16 cellular contexts compared by ENCODE assay signal in genomic region chr16:89264800-89265550, GRCh38. TPM values are rescaled to one million over a fixed set of nuclear protein-coding genes. Genes with fewer than 3 reads are reported as not detected.
DNase-seq lines count a peak whose midpoint lies in the region; ATAC-seq, FAIRE-seq and TF ChIP-seq lines count a peak whose summit lies in the region.
"Had no signal": no experiment of that assay in that cellular context is flagged by ENCODE, and none has a peak within 500 bp of the region (broad histone marks: within the 10 kb centered on the region; RNA-seq: fewer than 3 reads in every experiment).

No MANE protein-coding gene starts in this region.

- CTCF ChIA-PET in HCT116 (lab: Charles Lee), result no interaction called here

- H3K27ac Mint-ChIP-seq in natural killer cell treated with Interleukin-12 subunit alpha and Interleukin-12 subunit beta and Interleukin-15 and Interleukin-18, amount 100 ng/mL, for 72 hours, result no peak overlapping the region
- no peak overlapping the region for H3K27ac Mint-ChIP-seq in natural killer cell
- H3K27ac Mint-ChIP-seq in stimulated activated effector memory CD8-positive, alpha-beta T cell treated with anti-CD3 and anti-CD28 coated beads, Interleukin-12 subunit alpha, Interleukin-12 subunit beta, amount 100 ng/mL, for 72 hours, result peak overlapping the region; percentile 58
- H3K27ac Mint-ChIP-seq in naive thymus-derived CD8-positive, alpha-beta T cell, result peak overlapping the region in 3 of 10 donors; percentile 15 to 64 (median 44)

- peaks cover 5% of the 10 kb centered on the region; the same call in 1 of the 2 replicates for H3K79me2 ChIP-seq in HCT116 (ENCODE audit: insufficient read depth, low read length)

- intact Hi-C loops in natural killer cell (cut with micrococcal nuclease), result no loop called here
- intact Hi-C loops in HCT116 (cut with micrococcal nuclease), result no loop called here

- TF ChIP-seq RAD21 in HCT116 (IDR thresholded peaks at IDR 0.05; ENCODE audit: low read depth), result no peak

- H3K27me3 Mint-ChIP-seq in natural killer cell treated with Interleukin-12 subunit alpha and Interleukin-12 subunit beta and Interleukin-15 and Interleukin-18, amount 100 ng/mL, for 72 hours, result no peaks in the 10 kb centered on the region
- no peaks in the 10 kb centered on the region for H3K27me3 Mint-ChIP-seq in natural killer cell (ENCODE audit: low read depth in 2 of 2)
- H3K27me3 Mint-ChIP-seq in naive thymus-derived CD8-positive, alpha-beta T cell, result no peaks in the 10 kb centered on the region

- H3K9ac ChIP-seq in HCT116 (ENCODE audit: low read length), result no peak overlapping the region
- H3K9ac ChIP-seq: BLaER1 had no signal

- RAD21 ChIA-PET in HCT116 (lab: Charles Lee; ENCODE audit: low non-redundant PET in 1 of 2, low total read pairs in 2 of 2, uncharacterized antibody in 2 of 2, unreplicated experiment in 2 of 2), result no interaction called here

- DNase-seq in natural killer cell treated with Interleukin-12 subunit alpha and Interleukin-12 subunit beta and Interleukin-15 and Interleukin-18, amount 100 ng/mL, for 72 hours (ENCODE audit: low spot score), result peak; percentile 56
- DNase-seq in natural killer cell (no peak), HCT116 (ENCODE audit: low read depth, low spot score) (no peak), bronchial epithelial cell (ENCODE audit: low read depth) (no peak), AML-193 (lab: John Stamatoyannopoulos, UW) (no peak), kidney tubule cell (ENCODE audit: low spot score) (no peak)
- DNase-seq in stimulated activated effector memory CD8-positive, alpha-beta T cell treated with anti-CD3 and anti-CD28 coated beads, Interleukin-12 subunit alpha, Interleukin-12 subunit beta, amount 100 ng/mL, for 72 hours (ENCODE audit: low spot score in 2 of 2), result no peak
- no peak for DNase-seq in naive thymus-derived CD8-positive, alpha-beta T cell
- DNase-seq: KG1, NCI-H1092, NCI-H2227 treated with DMSO at 0.1 percent for 48 hours, NCI-H526 treated with DMSO at 0.1 percent for 48 hours, PC-9, SHP77 had no signal

- no peaks in the 10 kb centered on the region for H3K9me3 ChIP-seq in HCT116 (ENCODE audit: control insufficient read depth in 1 of 2, insufficient read depth in 1 of 2, low read depth in 1 of 2, low read length in 2 of 2)

- H3K27ac ChIP-seq in HCT116 (ENCODE audit: low read depth, low read length), result no peak overlapping the region
- H3K27ac ChIP-seq: BLaER1, PC-9 had no signal

- no peaks in the 10 kb centered on the region for H4K20me1 ChIP-seq in HCT116 (ENCODE audit: insufficient read depth)

- H3K4me3 ChIP-seq in HCT116 (replicated peaks in 1 of 2; ENCODE audit: low read depth in 1 of 2, low read length in 2 of 2) (no peak overlapping the region), bronchial epithelial cell (ENCODE audit: low read depth, low read length) (no peak overlapping the region)
- H3K4me3 ChIP-seq: BLaER1, PC-9 had no signal

- no peaks in the 10 kb centered on the region for H3K9me3 Mint-ChIP-seq in natural killer cell treated with Interleukin-12 subunit alpha and Interleukin-12 subunit beta and Interleukin-15 and Interleukin-18, amount 100 ng/mL, for 72 hours
- H3K9me3 Mint-ChIP-seq in natural killer cell, result no peaks in the 10 kb centered on the region
- no peaks in the 10 kb centered on the region for H3K9me3 Mint-ChIP-seq in stimulated activated effector memory CD8-positive, alpha-beta T cell treated with anti-CD3 and anti-CD28 coated beads, Interleukin-12 subunit alpha, Interleukin-12 subunit beta, amount 100 ng/mL, for 72 hours
- no peaks in the 10 kb centered on the region for H3K9me3 Mint-ChIP-seq in naive thymus-derived CD8-positive, alpha-beta T cell

- peaks cover 0 to 12% of the 10 kb centered on the region in 2 experiments; a peak in 3 of 4 replicates for H3K4me1 ChIP-seq in HCT116 (ENCODE audit: control insufficient read depth in 1 of 2, insufficient read depth in 2 of 2, low read length in 2 of 2)

- H3K4me1 Mint-ChIP-seq in natural killer cell treated with Interleukin-12 subunit alpha and Interleukin-12 subunit beta and Interleukin-15 and Interleukin-18, amount 100 ng/mL, for 72 hours (ENCODE audit: low read depth in 2 of 2), result peaks cover 0 to 8% of the 10 kb centered on the region in 2 donors
- H3K4me1 Mint-ChIP-seq in natural killer cell, result peaks cover 13 to 14% of the 10 kb centered on the region in 2 donors
- H3K4me1 Mint-ChIP-seq in stimulated activated effector memory CD8-positive, alpha-beta T cell treated with anti-CD3 and anti-CD28 coated beads, Interleukin-12 subunit alpha, Interleukin-12 subunit beta, amount 100 ng/mL, for 72 hours, result peaks cover 14% of the 10 kb centered on the region
- peaks cover 0 to 6% (median 2%) of the 10 kb centered on the region in 4 donors for H3K4me1 Mint-ChIP-seq in naive thymus-derived CD8-positive, alpha-beta T cell

- no peak for TF ChIP-seq POLR2A in HCT116 (IDR thresholded peaks at IDR 0.05; ENCODE audit: borderline replicate concordance, extremely low read depth, insufficient read depth, insufficient read length)

- H3K36me3 ChIP-seq in HCT116 (ENCODE audit: control insufficient read depth in 1 of 2, insufficient read depth in 2 of 2, low read length in 2 of 2) (peaks cover 8 to 16% of the 10 kb centered on the region in 2 experiments), bronchial epithelial cell (ENCODE audit: control insufficient read depth, insufficient read depth, low read length) (peaks cover 8% of the 10 kb centered on the region)

- TF ChIP-seq CTCF in natural killer cell (IDR thresholded peaks at IDR 0.05), result no peak
- no peak for TF ChIP-seq CTCF in HCT116 (IDR thresholded peaks at IDR 0.05 in 2 of 3, conservative IDR thresholded peaks at IDR 0.05 in 1 of 3; ENCODE audit: borderline replicate concordance in 1 of 3, insufficient read depth in 1 of 3, low read depth in 2 of 3, low read length in 2 of 3)
- TF ChIP-seq CTCF in bronchial epithelial cell (IDR thresholded peaks at IDR 0.05; ENCODE audit: insufficient read depth, low read length, severe bottlenecking), result no peak

- POLR2A ChIA-PET in HCT116 (lab: Charles Lee), result interaction anchor here (1.2 kb wide), 1 partner anchor 18 kb away, joined by 3 read pairs; no protein-coding TSS in a partner anchor
- POLR2A ChIA-PET in naive thymus-derived CD8-positive, alpha-beta T cell (lab: Charles Lee), result interaction anchor here (0.7 to 1.1 kb wide), 2 partner anchors 21 to 244 kb away, joined by 3 read pairs; partner anchors contain the start of gene SPG7

- H3K27me3 ChIP-seq in HCT116 (ENCODE audit: insufficient read depth, low read length) (no peaks in the 10 kb centered on the region), bronchial epithelial cell (ENCODE audit: control insufficient read depth, insufficient read depth, low read length) (no peaks in the 10 kb centered on the region)
- H3K27me3 ChIP-seq: BLaER1 had no signal

- H3K36me3 Mint-ChIP-seq in natural killer cell treated with Interleukin-12 subunit alpha and Interleukin-12 subunit beta and Interleukin-15 and Interleukin-18, amount 100 ng/mL, for 72 hours, result no peaks in the 10 kb centered on the region
- no peaks in the 10 kb centered on the region for H3K36me3 Mint-ChIP-seq in natural killer cell
- peaks cover 53% of the 10 kb centered on the region for H3K36me3 Mint-ChIP-seq in stimulated activated effector memory CD8-positive, alpha-beta T cell treated with anti-CD3 and anti-CD28 coated beads, Interleukin-12 subunit alpha, Interleukin-12 subunit beta, amount 100 ng/mL, for 72 hours
- peaks cover 0 to 28% (median 5%) of the 10 kb centered on the region in 3 donors for H3K36me3 Mint-ChIP-seq in naive thymus-derived CD8-positive, alpha-beta T cell

- no peak for ATAC-seq in natural killer cell treated with Interleukin-12 subunit alpha and Interleukin-12 subunit beta and Interleukin-15 and Interleukin-18, amount 100 ng/mL, for 72 hours
- ATAC-seq in natural killer cell (no peak), HCT116 (peak; percentile 12; the same call in 1 of the 2 replicates)
- ATAC-seq in stimulated activated effector memory CD8-positive, alpha-beta T cell treated with anti-CD3 and anti-CD28 coated beads, Interleukin-12 subunit alpha, Interleukin-12 subunit beta, amount 100 ng/mL, for 72 hours, result no peak
- no peak for ATAC-seq in naive thymus-derived CD8-positive, alpha-beta T cell

- H2AFZ ChIP-seq in HCT116 (ENCODE audit: low read depth, low read length, poor library complexity, severe bottlenecking), result no peak overlapping the region
- H2AFZ ChIP-seq: PC-9 had no signal

- no peaks in the 10 kb centered on the region for H3K9me2 ChIP-seq in HCT116 (ENCODE audit: insufficient read depth)

- peak; percentile 32 for FAIRE-seq in bronchial epithelial cell (lab: Jason Lieb, UNC)
- FAIRE-seq: GM19239 had no signal

- BruUV-seq in HCT116 (replicated peaks; lab: Mats Ljungman, UMichigan), result no TSS peak

- no peak overlapping the region for H3K4me2 ChIP-seq in HCT116 (ENCODE audit: low read length)
- H3K4me2 ChIP-seq: BLaER1, PC-9 had no signal

- no peak overlapping the region for H3K4me3 Mint-ChIP-seq in natural killer cell treated with Interleukin-12 subunit alpha and Interleukin-12 subunit beta and Interleukin-15 and Interleukin-18, amount 100 ng/mL, for 72 hours
- H3K4me3 Mint-ChIP-seq in natural killer cell, result no peak overlapping the region
- H3K4me3 Mint-ChIP-seq in stimulated activated effector memory CD8-positive, alpha-beta T cell treated with anti-CD3 and anti-CD28 coated beads, Interleukin-12 subunit alpha, Interleukin-12 subunit beta, amount 100 ng/mL, for 72 hours, result no peak overlapping the region
- peak overlapping the region in 1 of 10 donors; percentile 38 for H3K4me3 Mint-ChIP-seq in naive thymus-derived CD8-positive, alpha-beta T cell

TF ChIP-seq in HCT116, 20 proteins besides CTCF, POLR2A, EP300 and RAD21:
- TF ChIP-seq SIN3A (IDR thresholded peaks at IDR 0.05; ENCODE audit: low read depth) (peak; percentile 43; the same call in 1 of the 2 replicates), ZFX (IDR thresholded peaks at IDR 0.05) (no peak), YY1 (IDR thresholded peaks at IDR 0.05; ENCODE audit: extremely low read depth, insufficient replicate concordance, low read depth, low read length) (no peak)

RNA-seq across cellular contexts. Expression of gene ZNF778, which starts 47.5 kb away (rescaled TPM):
- total RNA-seq in natural killer cell treated with Interleukin-12 subunit alpha and Interleukin-12 subunit beta and Interleukin-15 and Interleukin-18, amount 100 ng/mL, for 72 hours, result 10 to 100 TPM in 1 of 2 donors, 1 to 10 TPM in 1; 7.5 to 23.3 TPM
- 10 to 100 TPM in 2 of 3 donors, 1 to 10 TPM in 1; 7.0 to 14.1 (median 11.8) TPM for total RNA-seq in natural killer cell
- 19.5 TPM for total RNA-seq in HCT116 (2021; ENCODE audit: unreplicated experiment)
- polyA plus RNA-seq in HCT116 (2012), result 8.8 and 9.6 TPM in 2 replicates
- total RNA-seq in bronchial epithelial cell, result 8.8 and 10.3 TPM in 2 replicates
- total RNA-seq in naive thymus-derived CD8-positive, alpha-beta T cell, result 10 to 100 TPM in 1 of 2 experiments, 1 to 10 TPM in 1; 8.7 to 11.0 TPM
- polyA plus RNA-seq in naive thymus-derived CD8-positive, alpha-beta T cell, result 1 to 10 TPM; 2.0 to 5.5 (median 2.9) TPM
